Comparison of ENCODE assay signal across 15 cellular contexts in the genomic region with DNA sequence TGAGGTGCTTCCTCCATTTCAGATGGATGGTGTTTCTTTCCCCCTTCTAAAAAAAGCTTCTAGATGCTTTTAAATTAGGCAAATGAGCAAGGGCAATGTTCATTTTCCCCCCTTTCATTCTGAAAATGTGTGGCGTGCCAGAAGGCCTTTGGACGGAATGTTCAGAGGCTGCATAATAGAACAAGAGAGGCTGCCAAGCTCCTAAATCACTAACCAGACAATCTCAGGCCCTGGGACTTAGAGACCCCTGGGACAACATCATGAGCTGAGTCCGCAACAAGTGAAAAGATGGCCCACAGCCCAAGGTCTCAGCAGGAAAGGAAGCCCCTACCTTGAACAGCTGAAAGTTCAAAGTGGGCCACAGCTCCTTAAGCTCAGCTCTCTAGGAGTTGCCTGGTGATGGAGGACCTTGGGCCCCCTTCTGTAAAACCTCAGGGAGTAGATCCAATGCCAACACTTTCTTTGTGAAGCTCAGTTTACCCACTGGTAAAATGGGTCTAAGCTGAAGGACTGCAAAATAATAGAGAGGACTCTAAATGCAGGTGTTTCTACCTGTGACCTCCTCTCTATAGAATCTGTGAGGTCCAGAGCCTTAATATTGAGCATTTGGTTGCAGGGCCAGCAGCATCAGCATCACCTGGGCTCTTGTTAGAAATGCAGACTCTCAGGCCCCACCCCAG.
DNase-seq lines count a peak whose midpoint lies in the region; ATAC-seq and TF ChIP-seq lines count a peak whose summit lies in the region.
"Had no signal": no experiment of that assay in that cellular context is flagged by ENCODE, and none has a peak within 500 bp of the region (broad histone marks: within the 10 kb centered on the region; RNA-seq: fewer than 3 reads in every experiment).

No MANE protein-coding gene starts in this region.

- H3K27me3 ChIP-seq in prostate gland (replicated peaks; ENCODE audit: insufficient read depth), result no peaks in the 10 kb centered on the region
- H3K27me3 ChIP-seq: BE2C had no signal

- no peaks in the 10 kb centered on the region for H3K9me3 ChIP-seq in prostate gland
- H3K9me3 ChIP-seq: BE2C had no signal

- no peak for TF ChIP-seq POLR2A in prostate gland (IDR thresholded peaks at IDR 0.05)

- no peak for TF ChIP-seq CTCF in prostate gland (IDR thresholded peaks at IDR 0.05)

- DNase-seq in left kidney (ENCODE audit: low read depth, low spot score) (peak; percentile 55), prostate gland (ENCODE audit: low spot score) (peak; percentile 31), ureter (ENCODE audit: low spot score) (peak; percentile 65), NCI-H1048 (lab: John Stamatoyannopoulos, UW) (no peak), NCI-H226 (no peak)
- DNase-seq: activated CD4-positive, alpha-beta T cell treated with anti-CD3 and anti-CD28 coated beads for 4 hours; activated T-cell treated with anti-CD3 and anti-CD28 coated beads, Interleukin-2, amount 50 U/mL, for 4 hours; BE2C; DMS153; NCI-H146; NCI-H526 treated with DMSO at 0.1 percent for 48 hours had no signal

- no peak overlapping the region for H3K4me3 ChIP-seq in prostate gland
- H3K4me3 ChIP-seq: HAP-1 had no signal

- ATAC-seq in HG03159 (IDR thresholded peaks at IDR 0.05; ENCODE audit: unreplicated experiment), result no peak
- ATAC-seq: activated T-cell treated with anti-CD3 and anti-CD28 coated beads, Interleukin-2, amount 50 U/mL, for 4 hours had no signal

- intact Hi-C loops in prostate gland (cut with DNase I), result loop anchor here (5.0 kb wide), 1 partner anchor 146 kb away; the partner anchor contains the start of gene FBXO7

- 26% methylated on average over 3 of the region's 3 CpGs for WGBS in prostate gland

- no peaks in the 10 kb centered on the region for H3K36me3 ChIP-seq in prostate gland
- H3K36me3 ChIP-seq: BE2C, HAP-1 had no signal

- H3K4me1 ChIP-seq in prostate gland (replicated peaks), result no peaks in the 10 kb centered on the region
- H3K4me1 ChIP-seq: BE2C, HAP-1 had no signal

- H3K27ac ChIP-seq in cingulate gyrus (ENCODE audit: low read depth, low read length) (peak overlapping the region; percentile 65), prostate gland (peak overlapping the region; percentile 74 to 75)
- H3K27ac ChIP-seq: KMS-11 had no signal

Comparison
In these comparisons a context has a peak if more than half of its experiments do, and no peak if none do; other contexts are left out.
1. DNase-seq: peak in left kidney (single experiment), prostate gland (single experiment) and ureter (single experiment); none in NCI-H1048 (single experiment) and NCI-H226 (single experiment).